In genomic region chr12:54378791-54379400, GRCh38 we compare ENCODE assay signal across 8 cellular contexts. TPM values are rescaled to one million over a fixed set of nuclear protein-coding genes. Genes with fewer than 3 reads are reported as not detected.
A peak's percentile ranks its signal among the peaks of the same experiment; 100 is the strongest.
DNase-seq lines count a peak whose midpoint lies in the region; ATAC-seq lines count a peak whose summit lies in the region.

No MANE protein-coding gene starts in this region.

- H3K9ac ChIP-seq in GM23248 = peak overlapping the region; percentile 68

- 0 to 2% methylated on average over 16 to 48 of the region's 49 CpGs for WGBS in GM23248 (ENCODE audit: low coverage in 1 of 2, low lambda C conversion rate in 2 of 2, missing lambda C conversion rate in 2 of 2), 2 experiments

- no peaks in the 10 kb centered on the region for H3K9me2 ChIP-seq in GM23248 (ENCODE audit: insufficient read depth)

- no peaks in the 10 kb centered on the region for H4K20me1 ChIP-seq in GM23248 (ENCODE audit: insufficient read depth)

- no peaks in the 10 kb centered on the region for H3K79me2 ChIP-seq in GM23248 (ENCODE audit: insufficient read depth)

- H3K27me3 ChIP-seq in GM23248 (replicated peaks; ENCODE audit: insufficient read depth) (no peaks in the 10 kb centered on the region), muscle layer of duodenum (ENCODE audit: low read depth, low read length) (no peaks in the 10 kb centered on the region)

- H3K36me3 ChIP-seq in GM23248 (ENCODE audit: low read depth) (no peaks in the 10 kb centered on the region), muscle layer of duodenum (ENCODE audit: control insufficient read depth in 1 of 2, insufficient read depth in 2 of 2, low read length in 2 of 2) (peaks cover 0 to 10% of the 10 kb centered on the region in 2 donors)

- ATAC-seq in esophagus mucosa (peak; percentile 26), GM18858 (IDR thresholded peaks at IDR 0.05; ENCODE audit: unreplicated experiment) (no peak), HG02840 (IDR thresholded peaks at IDR 0.05; ENCODE audit: low FRiP score, unreplicated experiment) (no peak)

- peak overlapping the region; percentile 90 for H3K4me2 ChIP-seq in GM23248 (ENCODE audit: unreplicated experiment)

- DNase-seq in ACHN = peak; percentile 75
- peak; percentile 76 for DNase-seq in GM23248
- peak; percentile 65 for DNase-seq in SK-N-DZ (ENCODE audit: low spot score)
- no peak for DNase-seq in NOMO-1 treated with dmso at 0.1 percent for 144 hours (lab: John Stamatoyannopoulos, UW; ENCODE audit: unreplicated experiment)

- peak overlapping the region; percentile 73 for H2AFZ ChIP-seq in GM23248

- H3K9me3 ChIP-seq in GM23248 (ENCODE audit: low read depth) (no peaks in the 10 kb centered on the region), muscle layer of duodenum (ENCODE audit: control insufficient read depth in 1 of 2, low read length in 2 of 2) (no peaks in the 10 kb centered on the region)

- in situ Hi-C loops in ACHN (cut with HindIII; ENCODE audit: low pct_ligation_motif_present, low pct_unique_long_range_greater_than_20kb, low sequenced_read_pairs) = no loop called here
- in situ Hi-C loops in GM23248 (cut with MboI) = no loop called here

- no peak overlapping the region for H3K27ac ChIP-seq in GM23248
- peak overlapping the region; percentile 43 for H3K27ac ChIP-seq in muscle layer of duodenum (ENCODE audit: low read length)

- peaks cover 11% of the 10 kb centered on the region; the same call in 1 of the 2 replicates for H3F3A ChIP-seq in GM23248 (ENCODE audit: insufficient read depth)

- H3K4me3 ChIP-seq in GM23248 = peak overlapping the region; percentile 66
- peak overlapping the region; percentile 64 to 67 for H3K4me3 ChIP-seq in muscle layer of duodenum (ENCODE audit: low read depth in 1 of 2, low read length in 2 of 2)

- peaks cover 12% of the 10 kb centered on the region for H3K4me1 ChIP-seq in GM23248 (ENCODE audit: insufficient read depth)
- peaks cover 3 to 22% of the 10 kb centered on the region in 2 donors for H3K4me1 ChIP-seq in muscle layer of duodenum (ENCODE audit: control insufficient read depth in 1 of 2, insufficient read depth in 2 of 2, low read length in 2 of 2)

RNA-seq across cellular contexts. Expression of gene ZNF385A, which starts 5.6 kb away (rescaled TPM):
- total RNA-seq in GM23248 (2014; rRNA removed; shearing (Covaris generic)) = 1.6 and 1.8 TPM in 2 replicates
- polyA plus RNA-seq in GM23248 (2016; fragmentation: Nextera tagmentation; extraction: Ambion mirVana) = 2.9 and 3.1 TPM in 2 replicates
- polyA plus RNA-seq in SK-N-DZ (2014; cell fraction: cytosol; rRNA removed) = 19.5 and 30.2 TPM in 2 replicates
- polyA plus RNA-seq in SK-N-DZ (2014; cell fraction: nucleus; rRNA removed) = 7.6 and 21.2 TPM in 2 replicates
- 52.2 TPM for total RNA-seq in esophagus mucosa

RNA-seq across cellular contexts. Expression of gene GPR84, which starts 14.6 kb away (rescaled TPM):
- not detected in 2 replicates for total RNA-seq in GM23248 (2014; rRNA removed; shearing (Covaris generic))
- not detected in 2 replicates for polyA plus RNA-seq in GM23248 (2016; fragmentation: Nextera tagmentation; extraction: Ambion mirVana)
- polyA plus RNA-seq in SK-N-DZ (2014; cell fraction: cytosol; rRNA removed) = not detected in 2 replicates
- not detected in 2 replicates for polyA plus RNA-seq in SK-N-DZ (2014; cell fraction: nucleus; rRNA removed)
- total RNA-seq in esophagus mucosa = 0.16 TPM

RNA-seq across cellular contexts. Expression of gene ITGA5, which starts 40.2 kb away (rescaled TPM):
- 496 and 541 TPM in 2 replicates for total RNA-seq in GM23248 (2014; rRNA removed; shearing (Covaris generic))
- polyA plus RNA-seq in GM23248 (2016; fragmentation: Nextera tagmentation; extraction: Ambion mirVana) = 402 and 416 TPM in 2 replicates
- polyA plus RNA-seq in SK-N-DZ (2014; cell fraction: cytosol; rRNA removed) = 0.05 TPM in 1 of 2 replicates, not detected in the other
- 0.05 and 0.12 TPM in 2 replicates for polyA plus RNA-seq in SK-N-DZ (2014; cell fraction: nucleus; rRNA removed)
- 12.8 TPM for total RNA-seq in esophagus mucosa

RNA-seq across cellular contexts. Expression of gene COPZ1, which starts 54.0 kb away (rescaled TPM):
- total RNA-seq in GM23248 (2014; rRNA removed; shearing (Covaris generic)) = 149 and 204 TPM in 2 replicates
- 170 and 183 TPM in 2 replicates for polyA plus RNA-seq in GM23248 (2016; fragmentation: Nextera tagmentation; extraction: Ambion mirVana)
- 181 and 301 TPM in 2 replicates for polyA plus RNA-seq in SK-N-DZ (2014; cell fraction: cytosol; rRNA removed)
- 131 and 141 TPM in 2 replicates for polyA plus RNA-seq in SK-N-DZ (2014; cell fraction: nucleus; rRNA removed)
- total RNA-seq in esophagus mucosa = 111 TPM

Comparison
In these comparisons a context has a peak if more than half of its experiments do, and no peak if none do; other contexts are left out.
1. RNA of gene ZNF385A, which starts 5.6 kb away (total RNA-seq): 52.2 TPM in esophagus mucosa (single experiment); 1.6 to 1.8 TPM in GM23248; every median in the first group is over 10 times any median in the second.
2. RNA of gene ITGA5, which starts 40.2 kb away (total RNA-seq): 496 to 541 TPM in GM23248; 12.8 TPM in esophagus mucosa (single experiment); every median in the first group is over 10 times any median in the second.